15 cellular contexts compared by ENCODE assay signal in the genomic region with DNA sequence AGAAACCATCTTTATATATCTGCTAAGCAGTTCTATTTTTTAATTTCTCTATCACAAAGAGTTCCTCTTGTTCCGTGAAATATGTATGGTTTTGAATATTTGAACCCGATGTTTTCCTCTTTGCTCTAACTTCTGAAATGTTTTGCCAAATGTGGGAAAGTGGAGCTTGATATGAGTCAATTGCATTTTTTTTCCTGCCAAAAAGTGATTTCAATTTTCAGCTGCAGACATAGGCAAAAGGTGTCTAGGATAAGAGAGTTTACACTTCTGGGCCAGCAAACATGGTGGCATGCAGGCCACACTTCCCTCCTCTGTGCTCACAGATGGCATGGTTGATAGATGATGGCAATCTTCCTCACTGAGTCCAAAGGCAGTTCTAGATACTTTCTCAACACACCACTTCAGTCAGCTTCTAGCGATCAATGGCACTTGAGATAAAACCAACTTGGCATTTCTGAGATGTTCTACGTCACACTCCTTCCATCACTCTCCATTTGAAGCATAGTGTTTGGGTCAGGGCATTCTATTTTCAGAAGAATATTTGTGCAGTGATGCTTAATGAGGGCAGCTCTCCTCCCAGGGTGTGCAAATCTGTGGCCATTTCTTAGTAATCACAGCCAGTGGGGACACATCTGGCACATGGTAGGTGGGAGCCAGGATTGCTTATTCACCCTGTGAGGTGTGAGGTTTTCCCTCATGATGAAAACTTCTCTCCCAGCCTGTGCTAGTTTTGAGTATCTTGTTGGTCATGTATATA. TPM values are rescaled to one million over a fixed set of nuclear protein-coding genes. Genes with fewer than 3 reads are reported as not detected.
DNase-seq lines count a peak whose midpoint lies in the region; ATAC-seq and TF ChIP-seq lines count a peak whose summit lies in the region.
"Had no signal": no experiment of that assay in that cellular context is flagged by ENCODE, and none has a peak within 500 bp of the region (broad histone marks: within the 10 kb centered on the region; RNA-seq: fewer than 3 reads in every experiment).

No MANE protein-coding gene starts in this region.

- peaks cover 12% of the 10 kb centered on the region for H3K4me1 Mint-ChIP-seq in CD4-positive, alpha-beta T cell (ENCODE audit: low read depth)
- H3K4me1 Mint-ChIP-seq in endodermal cell = no peaks in the 10 kb centered on the region
- H3K4me1 Mint-ChIP-seq in neural progenitor cell = peaks cover 9% of the 10 kb centered on the region

- no peak for ATAC-seq in CD4-positive, alpha-beta T cell (ENCODE audit: poor library complexity)
- ATAC-seq in GM18502 (IDR thresholded peaks at IDR 0.05; ENCODE audit: poor library complexity, unreplicated experiment) (no peak), GM21786 (IDR thresholded peaks at IDR 0.05; ENCODE audit: unreplicated experiment) (no peak)
- ATAC-seq: T-helper 17 cell had no signal

- H4K12ac ChIP-seq in trophoblast cell (ENCODE audit: low read depth, low read length) = no peak overlapping the region

- peaks cover 14% of the 10 kb centered on the region for H3K27me3 Mint-ChIP-seq in CD4-positive, alpha-beta T cell
- H3K27me3 Mint-ChIP-seq in endodermal cell (ENCODE audit: insufficient read depth) = peaks cover 12% of the 10 kb centered on the region
- peaks cover 2% of the 10 kb centered on the region for H3K27me3 Mint-ChIP-seq in neural progenitor cell (ENCODE audit: insufficient read depth, low read depth)
- H3K27me3 Mint-ChIP-seq: CD4-positive, CD25-positive, alpha-beta regulatory T cell had no signal

- H3K9me3 ChIP-seq in CD4-positive, alpha-beta T cell (ENCODE audit: control insufficient read depth, low read length) = no peaks in the 10 kb centered on the region
- H3K9me3 ChIP-seq in Loucy (ENCODE audit: insufficient read depth, low read depth, low read length) = no peaks in the 10 kb centered on the region
- peaks cover 17% of the 10 kb centered on the region for H3K9me3 ChIP-seq in endodermal cell (ENCODE audit: control insufficient read depth, low read length)
- H3K9me3 ChIP-seq in trophoblast cell (ENCODE audit: insufficient read depth, low read depth, low read length) = peaks cover 2% of the 10 kb centered on the region
- no peaks in the 10 kb centered on the region for H3K9me3 ChIP-seq in neural progenitor cell (ENCODE audit: low read depth)
- H3K9me3 ChIP-seq: gastroesophageal sphincter, pancreas had no signal

- H3K4ac ChIP-seq in trophoblast cell (ENCODE audit: low read depth, low read length) = no peak overlapping the region

- no peak overlapping the region for H2AK5ac ChIP-seq in trophoblast cell (ENCODE audit: low read length)

- H3K4me3 ChIP-seq in Loucy (ENCODE audit: low read length, poor library complexity, severe bottlenecking) = no peak overlapping the region
- H3K4me3 ChIP-seq in endodermal cell (ENCODE audit: low read length) = no peak overlapping the region
- no peak overlapping the region for H3K4me3 ChIP-seq in trophoblast cell (ENCODE audit: low read depth, low read length)
- H3K4me3 ChIP-seq in neural progenitor cell = no peak overlapping the region
- H3K4me3 ChIP-seq: gastroesophageal sphincter, pancreas, SK-N-MC had no signal

- H3K27ac Mint-ChIP-seq in CD4-positive, alpha-beta T cell = no peak overlapping the region
- no peak overlapping the region for H3K27ac Mint-ChIP-seq in endodermal cell
- H3K27ac Mint-ChIP-seq in neural progenitor cell = no peak overlapping the region
- H3K27ac Mint-ChIP-seq: CD4-positive, CD25-positive, alpha-beta regulatory T cell; naive thymus-derived CD4-positive, alpha-beta T cell; T-helper 17 cell had no signal

- CTCF ChIA-PET in CD4-positive, alpha-beta T cell (lab: Charles Lee) = interaction anchor here (0.7 to 1.2 kb wide), 3 partner anchors 14 to 813 kb away, joined by 3 read pairs; no protein-coding TSS in a partner anchor

- H3K4me2 ChIP-seq in Loucy (ENCODE audit: low read depth, low read length, poor library complexity, severe bottlenecking) (no peak overlapping the region), trophoblast cell (ENCODE audit: low read length) (no peak overlapping the region), neural progenitor cell (no peak overlapping the region)

- no peaks in the 10 kb centered on the region for H3K27me3 ChIP-seq in CD4-positive, alpha-beta T cell (ENCODE audit: control insufficient read depth, insufficient read depth, low read length)
- H3K27me3 ChIP-seq in Loucy (ENCODE audit: insufficient read depth, low read length, poor library complexity, severe bottlenecking) = no peaks in the 10 kb centered on the region
- H3K27me3 ChIP-seq in endodermal cell (ENCODE audit: control insufficient read depth, insufficient read depth, low read length, poor library complexity, severe bottlenecking) = peaks cover 7% of the 10 kb centered on the region
- no peaks in the 10 kb centered on the region for H3K27me3 ChIP-seq in trophoblast cell (ENCODE audit: insufficient read depth, low read length)
- H3K27me3 ChIP-seq in neural progenitor cell = no peaks in the 10 kb centered on the region
- H3K27me3 ChIP-seq: gastroesophageal sphincter, pancreas had no signal

- H3K9me2 ChIP-seq in Loucy (replicated peaks; ENCODE audit: low read depth, low read length) = no peaks in the 10 kb centered on the region

- no peak overlapping the region for H2BK5ac ChIP-seq in trophoblast cell (ENCODE audit: low read depth, low read length, poor library complexity)

- H3K36me3 ChIP-seq in Loucy (ENCODE audit: insufficient read depth, low read length) (no peaks in the 10 kb centered on the region), endodermal cell (ENCODE audit: control insufficient read depth, insufficient read depth, low read length) (no peaks in the 10 kb centered on the region), trophoblast cell (ENCODE audit: control insufficient read depth in 1 of 2, insufficient read depth in 2 of 2, low read length in 2 of 2) (no peaks in the 10 kb centered on the region), neural progenitor cell (no peaks in the 10 kb centered on the region)
- H3K36me3 ChIP-seq: gastroesophageal sphincter, pancreas had no signal

- 73 to 78% methylated on average over 3 to 4 of the region's 4 CpGs for WGBS in endodermal cell (ENCODE audit: insufficient coverage in 1 of 2, insufficient read length in 1 of 2), 2 experiments
- WGBS in trophoblast cell (ENCODE audit: extremely low coverage, insufficient coverage, insufficient read length) = no CpG with 5 or more reads among the region's 4 CpGs

- no peak overlapping the region for H2BK12ac ChIP-seq in trophoblast cell (ENCODE audit: low read length)

- H3F3A ChIP-seq in Loucy (ENCODE audit: low read depth) = no peaks in the 10 kb centered on the region
- H3F3A ChIP-seq in neural progenitor cell (ENCODE audit: low read depth) = no peaks in the 10 kb centered on the region

- H3K9ac ChIP-seq in Loucy (ENCODE audit: low read depth, low read length, poor library complexity, severe bottlenecking) = no peak overlapping the region
- H3K9ac ChIP-seq in endodermal cell (ENCODE audit: extremely low read depth, low read length, poor library complexity, severe bottlenecking) = no peak overlapping the region
- H3K9ac ChIP-seq in trophoblast cell (ENCODE audit: low read length) = no peak overlapping the region
- no peak overlapping the region for H3K9ac ChIP-seq in neural progenitor cell

- intact Hi-C loops in CD4-positive, alpha-beta T cell (cut with DNase I, micrococcal nuclease) = loop anchor here in 1 of 2 experiments (5.0 kb wide), 1 partner anchor 811 kb away; no protein-coding TSS in a partner anchor

- TF ChIP-seq CTCF in CD4-positive, alpha-beta T cell (IDR thresholded peaks at IDR 0.05) = peak; percentile 25
- TF ChIP-seq CTCF in Loucy (conservative IDR thresholded peaks at IDR 0.05; ENCODE audit: low read length) (0 out of 2 replicates have a peak, but pooled peaks have one; percentile 3), endodermal cell (conservative IDR thresholded peaks at IDR 0.05) (peak; percentile 8), neural progenitor cell (IDR thresholded peaks at IDR 0.05) (no peak)

- H4K20me1 ChIP-seq in Loucy (ENCODE audit: insufficient read depth, low read length, poor library complexity, severe bottlenecking) (no peaks in the 10 kb centered on the region), neural progenitor cell (ENCODE audit: low read depth) (no peaks in the 10 kb centered on the region)

- H3K79me1 ChIP-seq in trophoblast cell (ENCODE audit: low read length) = no peaks in the 10 kb centered on the region

- no peak overlapping the region for H4K8ac ChIP-seq in trophoblast cell (ENCODE audit: low read depth, low read length)

- no peak for DNase-seq in CD4-positive, alpha-beta T cell
- DNase-seq in endodermal cell = no peak
- peak; percentile 88 to 98 for DNase-seq in trophoblast cell
- no peak for DNase-seq in NCI-H446 (lab: John Stamatoyannopoulos, UW)
- no peak for DNase-seq in neural progenitor cell (ENCODE audit: low spot score)
- DNase-seq: activated CD4-positive, alpha-beta T cell treated with anti-CD3 and anti-CD28 coated beads for 1 hour had no signal

- H3K27ac ChIP-seq in CD4-positive, alpha-beta T cell (ENCODE audit: low read depth, low read length) = no peak overlapping the region
- no peak overlapping the region for H3K27ac ChIP-seq in endodermal cell (ENCODE audit: low read depth, low read length)
- no peak overlapping the region for H3K27ac ChIP-seq in trophoblast cell (ENCODE audit: low read depth, low read length)
- H3K27ac ChIP-seq in neural progenitor cell = no peak overlapping the region
- H3K27ac ChIP-seq: gastroesophageal sphincter, pancreas, SK-N-MC had no signal

- no peaks in the 10 kb centered on the region for H3K79me2 ChIP-seq in Loucy (ENCODE audit: insufficient read depth, low read length)
- no peaks in the 10 kb centered on the region for H3K79me2 ChIP-seq in trophoblast cell (ENCODE audit: control insufficient read depth, insufficient read depth, low read length, poor library complexity)
- no peaks in the 10 kb centered on the region for H3K79me2 ChIP-seq in neural progenitor cell (ENCODE audit: low read depth)

- no peak overlapping the region for H2BK120ac ChIP-seq in trophoblast cell (ENCODE audit: insufficient read depth, low read length, poor library complexity)

- H3K4me1 ChIP-seq in Loucy (ENCODE audit: insufficient read depth, low read length, poor library complexity, severe bottlenecking) (no peaks in the 10 kb centered on the region), endodermal cell (ENCODE audit: control insufficient read depth, insufficient read depth, low read length) (no peaks in the 10 kb centered on the region), trophoblast cell (ENCODE audit: control insufficient read depth in 1 of 2, insufficient read depth in 2 of 2, low read length in 2 of 2) (no peaks in the 10 kb centered on the region), neural progenitor cell (no peaks in the 10 kb centered on the region)
- H3K4me1 ChIP-seq: pancreas had no signal

- H2AFZ ChIP-seq in Loucy (ENCODE audit: low read length) (0 out of 2 replicates have a peak overlapping the region, but pooled peaks have one; percentile 37), trophoblast cell (ENCODE audit: insufficient read depth, low read length, poor library complexity) (no peak overlapping the region), neural progenitor cell (replicated peaks) (no peak overlapping the region)

- no peak overlapping the region for H3K23ac ChIP-seq in trophoblast cell (ENCODE audit: low read length)

- no peak overlapping the region for H3K18ac ChIP-seq in trophoblast cell (ENCODE audit: low read length)

- POLR2A ChIA-PET in CD4-positive, alpha-beta T cell (lab: Charles Lee) = no interaction called here

- no peak overlapping the region for H4K91ac ChIP-seq in trophoblast cell (ENCODE audit: low read depth, low read length)

- no peaks in the 10 kb centered on the region for H3K9me3 Mint-ChIP-seq in CD4-positive, alpha-beta T cell
- H3K9me3 Mint-ChIP-seq in endodermal cell (peaks cover 13% of the 10 kb centered on the region), neural progenitor cell (peaks cover 10% of the 10 kb centered on the region)

- H3K36me3 Mint-ChIP-seq in CD4-positive, alpha-beta T cell (ENCODE audit: low read depth) = no peaks in the 10 kb centered on the region
- H3K36me3 Mint-ChIP-seq in endodermal cell (ENCODE audit: low read depth) = no peaks in the 10 kb centered on the region
- H3K36me3 Mint-ChIP-seq in neural progenitor cell = no peaks in the 10 kb centered on the region
- H3K36me3 Mint-ChIP-seq: CD4-positive, CD25-positive, alpha-beta regulatory T cell; naive thymus-derived CD4-positive, alpha-beta T cell had no signal

- no peak overlapping the region for H3K4me3 Mint-ChIP-seq in CD4-positive, alpha-beta T cell
- H3K4me3 Mint-ChIP-seq in endodermal cell (no peak overlapping the region), neural progenitor cell (no peak overlapping the region)
- H3K4me3 Mint-ChIP-seq: CD4-positive, CD25-positive, alpha-beta regulatory T cell; naive thymus-derived CD4-positive, alpha-beta T cell; T-helper 17 cell had no signal

- H3K14ac ChIP-seq in trophoblast cell (ENCODE audit: low read length) = no peak overlapping the region

RNA-seq across cellular contexts. Expression of a gene that starts 54.4 kb away (rescaled TPM):
- total RNA-seq in CD4-positive, alpha-beta T cell = 10 to 100 TPM; 56.1 to 57.8 TPM
- total RNA-seq in endodermal cell = 10 to 100 TPM; 61.3 to 67.8 TPM
- polyA plus RNA-seq in endodermal cell (2013, experiment 1 of 2) = 50.3 TPM
- 43.0 TPM for polyA plus RNA-seq in endodermal cell (2013, experiment 2 of 2)
- 27.5 and 27.9 TPM in 2 replicates for polyA plus RNA-seq in trophoblast cell (2013)
- 27.0 and 31.9 TPM in 2 replicates for total RNA-seq in neural progenitor cell (ENCODE audit: low replicate concordance)

Comparison
In these comparisons a context has a peak if more than half of its experiments do, and no peak if none do; other contexts are left out.
1. DNase-seq: peak in trophoblast cell (2 of 2); none in CD4-positive, alpha-beta T cell (0 of 10), endodermal cell (single experiment), NCI-H446 (0 of 2) and neural progenitor cell (single experiment).